Comparison of ENCODE assay signal across 1 cellular context in the genomic region with DNA sequence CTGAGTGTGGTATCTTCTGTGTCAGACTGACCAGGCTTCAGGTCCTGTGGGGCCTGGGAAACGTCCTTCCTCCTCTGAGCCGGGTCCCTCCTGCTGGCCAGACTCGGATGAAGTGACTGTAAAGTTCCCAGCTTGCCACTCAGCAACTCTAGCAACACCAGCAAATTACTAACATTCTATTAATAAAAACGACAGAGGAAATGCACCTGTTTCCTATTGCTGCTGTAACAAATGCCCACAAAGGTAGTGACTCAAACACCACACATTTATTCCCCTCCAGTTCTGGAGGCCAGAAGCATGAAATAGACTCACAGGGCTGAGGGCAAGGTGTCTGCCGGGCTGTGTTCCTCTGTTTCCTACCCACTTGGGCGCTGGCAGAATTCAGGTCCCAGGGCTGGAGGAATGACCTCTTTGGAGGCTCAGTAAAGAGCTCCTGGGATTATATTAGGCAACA.
A peak's percentile ranks its signal among the peaks of the same experiment; 100 is the strongest.
TF ChIP-seq lines count a peak whose summit lies in the region.

No MANE protein-coding gene starts in this region.

TF ChIP-seq in GM12878, 131 proteins besides CTCF, POLR2A, EP300 and RAD21 (continues in another document):
- TF ChIP-seq WRNIP1 (IDR thresholded peaks at IDR 0.05; ENCODE audit: borderline replicate concordance, low read depth, low read length) (no peak), EZH2 (IDR thresholded peaks at IDR 0.05; ENCODE audit: borderline replicate concordance, control insufficient read depth, low read depth, low read length) (no peak), GABPA (IDR thresholded peaks at IDR 0.05; ENCODE audit: low read depth) (no peak), HDGF (IDR thresholded peaks at IDR 0.05) (no peak), ZNF592 (IDR thresholded peaks at IDR 0.05) (no peak), ZNF687 (IDR thresholded peaks at IDR 0.05) (no peak), SREBF2 (IDR thresholded peaks at IDR 0.05; ENCODE audit: low read length) (no peak), KDM1A (IDR thresholded peaks at IDR 0.05; ENCODE audit: borderline replicate concordance) (no peak), CBFB (IDR thresholded peaks at IDR 0.05; ENCODE audit: low read depth) (peak; percentile 67; the same call in 1 of the 2 replicates), RB1 (IDR thresholded peaks at IDR 0.05; ENCODE audit: borderline replicate concordance) (no peak), ZNF24 (IDR thresholded peaks at IDR 0.05) (no peak), CBX5 (IDR thresholded peaks at IDR 0.05; ENCODE audit: low read depth) (peak; percentile 68; the same call in 1 of the 2 replicates), MTA2 (IDR thresholded peaks at IDR 0.05; ENCODE audit: low read depth) (0 out of 2 replicates have a peak, but pooled peaks have one; percentile 51), LARP7 (IDR thresholded peaks at IDR 0.05) (no peak), MYC (IDR thresholded peaks at IDR 0.05; ENCODE audit: insufficient read depth, insufficient read length, insufficient replicate concordance, low read length, severe bottlenecking) (no peak), CHD4 (IDR thresholded peaks at IDR 0.05) (no peak), BRCA1 (IDR thresholded peaks at IDR 0.05; ENCODE audit: low read depth, low read length) (no peak), MTA3 (IDR thresholded peaks at IDR 0.05; ENCODE audit: borderline replicate concordance, low read length) (peak; percentile 68; the same call in 1 of the 2 replicates), POLR2AphosphoS5 (IDR thresholded peaks at IDR 0.05; ENCODE audit: low read length) (peak; percentile 42; the same call in 1 of the 2 replicates), JUNB (IDR thresholded peaks at IDR 0.05) (peak; percentile 62), KLF5 (IDR thresholded peaks at IDR 0.05; ENCODE audit: partially characterized antibody) (no peak), FOXK2 (IDR thresholded peaks at IDR 0.05) (no peak), RFX5 (IDR thresholded peaks at IDR 0.05; ENCODE audit: low read depth, low read length) (no peak), HDAC6 (IDR thresholded peaks at IDR 0.05; ENCODE audit: unreplicated experiment) (no peak), SMAD5 (IDR thresholded peaks at IDR 0.05; ENCODE audit: low read depth) (peak; percentile 28; the same call in 1 of the 2 replicates), ZBTB4 (CRISPR knock-in tag; IDR thresholded peaks at IDR 0.05) (no peak), SUPT20H (IDR thresholded peaks at IDR 0.05; ENCODE audit: borderline replicate concordance, control insufficient read depth, low read depth, low read length) (no peak), BMI1 (IDR thresholded peaks at IDR 0.05; ENCODE audit: borderline replicate concordance) (no peak), MEF2B (IDR thresholded peaks at IDR 0.05; ENCODE audit: partially characterized antibody, poor library complexity, severe bottlenecking) (peak; percentile 47), ATF2 (IDR thresholded peaks at IDR 0.05; ENCODE audit: low read length) (peak; percentile 72), ESRRA (IDR thresholded peaks at IDR 0.05; ENCODE audit: low read length) (no peak), SP1 (IDR thresholded peaks at IDR 0.05; ENCODE audit: low read depth, low read length) (peak; percentile 12), MEF2A (IDR thresholded peaks at IDR 0.05; ENCODE audit: insufficient read depth, low read depth, low read length) (peak; percentile 89), EGR1 (IDR thresholded peaks at IDR 0.05; ENCODE audit: borderline replicate concordance in 1 of 2, low read depth in 2 of 2, low read length in 2 of 2) (no peak; a peak in 1 of 3 replicates), MXI1 (IDR thresholded peaks at IDR 0.05; ENCODE audit: low read depth, low read length) (no peak)
- TF ChIP-seq, protein P1, sequence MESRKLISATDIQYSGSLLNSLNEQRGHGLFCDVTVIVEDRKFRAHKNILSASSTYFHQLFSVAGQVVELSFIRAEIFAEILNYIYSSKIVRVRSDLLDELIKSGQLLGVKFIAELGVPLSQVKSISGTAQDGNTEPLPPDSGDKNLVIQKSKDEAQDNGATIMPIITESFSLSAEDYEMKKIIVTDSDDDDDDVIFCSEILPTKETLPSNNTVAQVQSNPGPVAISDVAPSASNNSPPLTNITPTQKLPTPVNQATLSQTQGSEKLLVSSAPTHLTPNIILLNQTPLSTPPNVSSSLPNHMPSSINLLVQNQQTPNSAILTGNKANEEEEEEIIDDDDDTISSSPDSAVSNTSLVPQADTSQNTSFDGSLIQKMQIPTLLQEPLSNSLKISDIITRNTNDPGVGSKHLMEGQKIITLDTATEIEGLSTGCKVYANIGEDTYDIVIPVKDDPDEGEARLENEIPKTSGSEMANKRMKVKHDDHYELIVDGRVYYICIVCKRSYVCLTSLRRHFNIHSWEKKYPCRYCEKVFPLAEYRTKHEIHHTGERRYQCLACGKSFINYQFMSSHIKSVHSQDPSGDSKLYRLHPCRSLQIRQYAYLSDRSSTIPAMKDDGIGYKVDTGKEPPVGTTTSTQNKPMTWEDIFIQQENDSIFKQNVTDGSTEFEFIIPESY (IDR thresholded peaks at IDR 0.05) = no peak
- TF ChIP-seq, protein P2, sequence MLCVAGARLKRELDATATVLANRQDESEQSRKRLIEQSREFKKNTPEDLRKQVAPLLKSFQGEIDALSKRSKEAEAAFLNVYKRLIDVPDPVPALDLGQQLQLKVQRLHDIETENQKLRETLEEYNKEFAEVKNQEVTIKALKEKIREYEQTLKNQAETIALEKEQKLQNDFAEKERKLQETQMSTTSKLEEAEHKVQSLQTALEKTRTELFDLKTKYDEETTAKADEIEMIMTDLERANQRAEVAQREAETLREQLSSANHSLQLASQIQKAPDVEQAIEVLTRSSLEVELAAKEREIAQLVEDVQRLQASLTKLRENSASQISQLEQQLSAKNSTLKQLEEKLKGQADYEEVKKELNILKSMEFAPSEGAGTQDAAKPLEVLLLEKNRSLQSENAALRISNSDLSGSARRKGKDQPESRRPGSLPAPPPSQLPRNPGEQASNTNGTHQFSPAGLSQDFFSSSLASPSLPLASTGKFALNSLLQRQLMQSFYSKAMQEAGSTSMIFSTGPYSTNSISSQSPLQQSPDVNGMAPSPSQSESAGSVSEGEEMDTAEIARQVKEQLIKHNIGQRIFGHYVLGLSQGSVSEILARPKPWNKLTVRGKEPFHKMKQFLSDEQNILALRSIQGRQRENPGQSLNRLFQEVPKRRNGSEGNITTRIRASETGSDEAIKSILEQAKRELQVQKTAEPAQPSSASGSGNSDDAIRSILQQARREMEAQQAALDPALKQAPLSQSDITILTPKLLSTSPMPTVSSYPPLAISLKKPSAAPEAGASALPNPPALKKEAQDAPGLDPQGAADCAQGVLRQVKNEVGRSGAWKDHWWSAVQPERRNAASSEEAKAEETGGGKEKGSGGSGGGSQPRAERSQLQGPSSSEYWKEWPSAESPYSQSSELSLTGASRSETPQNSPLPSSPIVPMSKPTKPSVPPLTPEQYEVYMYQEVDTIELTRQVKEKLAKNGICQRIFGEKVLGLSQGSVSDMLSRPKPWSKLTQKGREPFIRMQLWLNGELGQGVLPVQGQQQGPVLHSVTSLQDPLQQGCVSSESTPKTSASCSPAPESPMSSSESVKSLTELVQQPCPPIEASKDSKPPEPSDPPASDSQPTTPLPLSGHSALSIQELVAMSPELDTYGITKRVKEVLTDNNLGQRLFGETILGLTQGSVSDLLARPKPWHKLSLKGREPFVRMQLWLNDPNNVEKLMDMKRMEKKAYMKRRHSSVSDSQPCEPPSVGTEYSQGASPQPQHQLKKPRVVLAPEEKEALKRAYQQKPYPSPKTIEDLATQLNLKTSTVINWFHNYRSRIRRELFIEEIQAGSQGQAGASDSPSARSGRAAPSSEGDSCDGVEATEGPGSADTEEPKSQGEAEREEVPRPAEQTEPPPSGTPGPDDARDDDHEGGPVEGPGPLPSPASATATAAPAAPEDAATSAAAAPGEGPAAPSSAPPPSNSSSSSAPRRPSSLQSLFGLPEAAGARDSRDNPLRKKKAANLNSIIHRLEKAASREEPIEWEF (IDR thresholded peaks at IDR 0.05; ENCODE audit: insufficient replicate concordance, low read depth, low read length) = no peak
